8 cellular contexts compared by ENCODE assay signal in the genomic region with DNA sequence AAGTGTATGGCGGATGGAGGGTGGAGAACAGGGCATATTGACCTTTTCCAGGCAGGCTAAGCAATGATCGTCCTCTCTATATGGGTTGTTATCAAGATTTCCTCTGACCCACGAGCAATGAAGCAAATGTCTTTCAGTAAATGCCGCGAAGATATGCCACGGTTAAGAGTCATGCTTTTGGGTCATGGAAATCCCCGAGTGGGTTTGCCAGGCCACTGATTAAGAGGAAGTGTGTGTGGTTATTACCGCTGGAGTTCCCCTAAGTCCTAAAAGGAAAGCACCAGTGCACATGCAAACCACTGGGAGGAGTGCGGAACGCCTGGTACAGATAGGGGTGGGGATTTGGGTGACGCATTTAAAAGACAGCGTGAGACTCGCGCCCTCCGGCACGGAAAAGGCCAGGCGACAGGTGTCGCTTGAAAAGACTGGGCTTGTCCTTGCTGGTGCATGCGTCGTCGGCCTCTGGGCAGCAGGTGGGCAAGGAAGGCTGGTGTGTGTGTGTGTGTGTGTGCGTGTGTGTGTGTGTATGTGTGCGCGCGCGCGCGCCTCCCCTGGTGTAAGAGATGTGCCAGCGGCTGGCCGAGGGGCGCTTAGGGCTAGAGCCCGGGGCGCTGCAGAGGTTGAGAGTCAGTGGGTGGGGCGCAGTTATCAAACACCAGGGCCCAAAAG. TPM values are rescaled to one million over a fixed set of nuclear protein-coding genes. Genes with fewer than 3 reads are reported as not detected.
A peak's percentile ranks its signal among the peaks of the same experiment; 100 is the strongest.
DNase-seq lines count a peak whose midpoint lies in the region; ATAC-seq and TF ChIP-seq lines count a peak whose summit lies in the region.

BIRC3 (plus strand) TSS at position 386 of the 669 bp plus-strand sequence. CDS start 7,026 bp downstream, outside the sequence.

- POLR2A ChIA-PET in activated CD4-positive, alpha-beta T cell treated with anti-CD3 and anti-CD28 coated beads, Interleukin-2, amount 10 ng/mL, durations not matched to agents 7 days and 5 days (lab: Charles Lee): no interaction called here

- peak within 1 kb of the TSS; percentile 34 for H3K4me3 ChIP-seq in lower leg skin (ENCODE audit: low read depth, poor library complexity, severe bottlenecking)

- no peak for TF ChIP-seq POLR2A in lower leg skin (IDR thresholded peaks at IDR 0.05)

- peaks cover 34% of the 10 kb centered on the region for H3K36me3 Mint-ChIP-seq in activated CD4-positive, alpha-beta T cell treated with anti-CD3 and anti-CD28 coated beads, Interleukin-2, amount 10 ng/mL, durations not matched to agents 7 days and 5 days (ENCODE audit: low read depth)

- no peak for TF ChIP-seq CTCF in lower leg skin (IDR thresholded peaks at IDR 0.05)

- H3K4me1 Mint-ChIP-seq in activated CD4-positive, alpha-beta T cell treated with anti-CD3 and anti-CD28 coated beads, Interleukin-2, amount 10 ng/mL, durations not matched to agents 7 days and 5 days: peaks cover 80% of the 10 kb centered on the region

- intact Hi-C loops in lower leg skin (cut with DNase I; ENCODE audit: low total_unique reads): no loop called here

- no peaks in the 10 kb centered on the region for H3K9me3 Mint-ChIP-seq in activated CD4-positive, alpha-beta T cell treated with anti-CD3 and anti-CD28 coated beads, Interleukin-2, amount 10 ng/mL, durations not matched to agents 7 days and 5 days

- ATAC-seq in GM19043 (IDR thresholded peaks at IDR 0.05; ENCODE audit: low read depth, unreplicated experiment): peak; percentile 77
- ATAC-seq in HG03378 (IDR thresholded peaks at IDR 0.05; ENCODE audit: unreplicated experiment): peak; percentile 88

- H3K4me3 Mint-ChIP-seq in activated CD4-positive, alpha-beta T cell treated with anti-CD3 and anti-CD28 coated beads, Interleukin-2, amount 10 ng/mL, durations not matched to agents 7 days and 5 days: peak within 1 kb of the TSS; percentile 91

- CTCF ChIA-PET in activated CD4-positive, alpha-beta T cell treated with anti-CD3 and anti-CD28 coated beads, Interleukin-2, amount 10 ng/mL, durations not matched to agents 7 days and 5 days (lab: Charles Lee): interaction anchor here (2.3 to 3.4 kb wide), 2 partner anchors 25 to 26 kb away, joined by 14 to 16 read pairs; no protein-coding TSS in a partner anchor

- DNase-seq in AML-193 (lab: John Stamatoyannopoulos, UW): peak; percentile 80 to 84
- peak; percentile 90 to 92 for DNase-seq in NCI-H524 (lab: John Stamatoyannopoulos, UW)
- DNase-seq in activated CD4-positive, alpha-beta T cell treated with anti-CD3 and anti-CD28 coated beads, Interleukin-2, amount 10 ng/mL, durations not matched to agents 7 days and 5 days: peak; percentile 94
- peak; percentile 90 for DNase-seq in dermis blood vessel endothelial cell
- peak; percentile 92 to 96 for DNase-seq in lower leg skin (ENCODE audit: low spot score in 2 of 2)
- DNase-seq in stimulated activated CD4-positive, alpha-beta T cell treated with anti-CD3 and anti-CD28 coated beads, Interleukin-4, amount 100 ng/mL, for 48 hours (ENCODE audit: low read depth in 2 of 2): peak; percentile 76 to 89

- H3K27me3 Mint-ChIP-seq in activated CD4-positive, alpha-beta T cell treated with anti-CD3 and anti-CD28 coated beads, Interleukin-2, amount 10 ng/mL, durations not matched to agents 7 days and 5 days: no peaks in the 10 kb centered on the region

- H3K27ac Mint-ChIP-seq in activated CD4-positive, alpha-beta T cell treated with anti-CD3 and anti-CD28 coated beads, Interleukin-2, amount 10 ng/mL, durations not matched to agents 7 days and 5 days: peak within 1 kb of the TSS; percentile 98

- 1% methylated on average over 25 to 34 of the region's 34 CpGs for WGBS in lower leg skin, 2 donors

RNA-seq across cellular contexts. Expression of gene BIRC3, which starts in this region (rescaled TPM):
- total RNA-seq in activated CD4-positive, alpha-beta T cell treated with anti-CD3 and anti-CD28 coated beads, Interleukin-2, amount 10 ng/mL, durations not matched to agents 7 days and 5 days: 10 to 100 TPM; 33.1 to 39.6 TPM
- total RNA-seq in dermis blood vessel endothelial cell (3.6 and 8.7 TPM in 2 replicates), lower leg skin (10 to 100 TPM; 10.1 to 17.6 (median 10.8) TPM)

Comparison
In these comparisons a context has a peak if more than half of its experiments do, and no peak if none do; other contexts are left out.
1. Peak in every context shown above with its lines: DNase-seq, ATAC-seq and H3K4me3 ChIP-seq.